9 cellular contexts compared by ENCODE assay signal in the genomic region with DNA sequence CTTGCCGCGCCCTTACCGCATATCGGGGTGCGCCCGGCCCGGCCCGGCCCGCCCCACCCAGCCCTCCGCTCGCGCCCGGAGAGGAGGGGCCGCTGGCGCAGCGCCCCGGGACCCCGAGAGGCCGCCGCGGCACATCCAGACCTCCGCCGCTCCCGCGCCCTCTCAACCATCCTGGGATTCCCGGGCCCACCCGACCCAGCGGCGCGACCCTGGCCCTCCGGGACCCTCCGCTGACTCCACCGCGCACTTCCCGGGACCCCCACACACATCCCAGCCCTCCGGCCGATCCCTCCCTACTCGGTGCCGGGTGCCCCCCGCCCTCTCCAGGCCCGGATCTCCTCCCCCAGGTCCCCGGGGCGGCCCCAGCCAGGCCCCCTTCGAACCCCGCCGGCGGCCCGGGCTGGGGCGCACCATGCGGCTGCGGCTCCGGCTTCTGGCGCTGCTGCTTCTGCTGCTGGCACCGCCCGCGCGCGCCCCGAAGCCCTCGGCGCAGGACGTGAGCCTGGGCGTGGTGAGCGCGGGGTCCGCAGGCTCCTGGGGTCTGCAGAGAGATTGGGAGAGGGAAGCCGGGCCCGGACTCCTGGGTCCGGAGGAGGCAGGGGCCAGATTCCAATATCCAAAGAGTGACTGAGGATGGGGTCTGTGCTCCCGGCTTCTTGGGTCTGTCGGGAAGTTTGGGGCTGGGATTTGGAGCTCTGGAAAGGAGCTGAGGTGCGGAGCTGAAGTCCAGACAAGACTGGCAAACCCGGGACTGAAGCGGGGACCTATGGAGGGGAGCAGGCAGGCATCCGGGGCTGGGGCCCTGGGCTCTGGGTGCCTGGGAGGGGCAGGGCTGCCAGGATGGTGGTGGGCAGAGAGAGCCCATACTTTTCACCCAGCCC. TPM values are rescaled to one million over a fixed set of nuclear protein-coding genes. Genes with fewer than 3 reads are reported as not detected.
DNase-seq lines count a peak whose midpoint lies in the region; ATAC-seq and TF ChIP-seq lines count a peak whose summit lies in the region.
"Had no signal": no experiment of that assay in that cellular context is flagged by ENCODE, and none has a peak within 500 bp of the region (broad histone marks: within the 10 kb centered on the region; RNA-seq: fewer than 3 reads in every experiment).

A gene with protein sequence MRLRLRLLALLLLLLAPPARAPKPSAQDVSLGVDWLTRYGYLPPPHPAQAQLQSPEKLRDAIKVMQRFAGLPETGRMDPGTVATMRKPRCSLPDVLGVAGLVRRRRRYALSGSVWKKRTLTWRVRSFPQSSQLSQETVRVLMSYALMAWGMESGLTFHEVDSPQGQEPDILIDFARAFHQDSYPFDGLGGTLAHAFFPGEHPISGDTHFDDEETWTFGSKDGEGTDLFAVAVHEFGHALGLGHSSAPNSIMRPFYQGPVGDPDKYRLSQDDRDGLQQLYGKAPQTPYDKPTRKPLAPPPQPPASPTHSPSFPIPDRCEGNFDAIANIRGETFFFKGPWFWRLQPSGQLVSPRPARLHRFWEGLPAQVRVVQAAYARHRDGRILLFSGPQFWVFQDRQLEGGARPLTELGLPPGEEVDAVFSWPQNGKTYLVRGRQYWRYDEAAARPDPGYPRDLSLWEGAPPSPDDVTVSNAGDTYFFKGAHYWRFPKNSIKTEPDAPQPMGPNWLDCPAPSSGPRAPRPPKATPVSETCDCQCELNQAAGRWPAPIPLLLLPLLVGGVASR (plus strand): TSS at position 56 of the 881 bp plus-strand sequence. CDS start 357 bp downstream, at position 413.

- H3K4me1 ChIP-seq in A673 (ENCODE audit: insufficient read depth, low read length, poor library complexity, severe bottlenecking): no peaks in the 10 kb centered on the region
- peaks cover 82% of the 10 kb centered on the region for H3K4me1 ChIP-seq in mononuclear cell (ENCODE audit: insufficient read depth, low read length)

- CTCF ChIA-PET in A673 (lab: Charles Lee): interaction anchor here (0.6 to 1.4 kb wide), 4 partner anchors 12 to 83 kb away, joined by 3 to 12 read pairs (median 4); no protein-coding TSS in a partner anchor

- peaks cover 20% of the 10 kb centered on the region for H3K27me3 ChIP-seq in A673 (replicated peaks; ENCODE audit: insufficient read depth, low read depth, low read length, poor library complexity)
- peaks cover 21% of the 10 kb centered on the region for H3K27me3 ChIP-seq in mononuclear cell (ENCODE audit: insufficient read depth, low read length)

- TF ChIP-seq EP300 in Ishikawa (IDR thresholded peaks at IDR 0.05; ENCODE audit: borderline replicate concordance): no peak

- H3K4me3 ChIP-seq in A673 (ENCODE audit: low read depth, low read length, poor library complexity, severe bottlenecking) (peak within 1 kb of the TSS; percentile 51), mononuclear cell (ENCODE audit: low read length) (peak within 1 kb of the TSS; percentile 41)

- TF ChIP-seq CTCF in A673 (conservative IDR thresholded peaks at IDR 0.05; ENCODE audit: low read depth, low read length): no peak

- peaks cover 1% of the 10 kb centered on the region for H3K36me3 Mint-ChIP-seq in central memory CD8-positive, alpha-beta T cell (ENCODE audit: insufficient read depth)

- H3K4me3 Mint-ChIP-seq in central memory CD8-positive, alpha-beta T cell: peak within 1 kb of the TSS; percentile 72

- intact Hi-C loops in A673 (cut with micrococcal nuclease; ENCODE audit: unreplicated experiment): no loop called here

- no peak for DNase-seq in A673 (ENCODE audit: low spot score)
- no peak for DNase-seq in central memory CD8-positive, alpha-beta T cell (ENCODE audit: low spot score in 2 of 2)
- no peak for DNase-seq in NCI-H524 (lab: John Stamatoyannopoulos, UW)
- DNase-seq in kidney tubule cell (ENCODE audit: low spot score): no peak
- DNase-seq in LoVo (ENCODE audit: low spot score): no peak
- DNase-seq in NCI-H2107 (lab: John Stamatoyannopoulos, UW): no peak

- TF ChIP-seq RAD21 in Ishikawa (IDR thresholded peaks at IDR 0.05; ENCODE audit: low read depth): no peak

- no peak within 1 kb of the TSS for H3K27ac ChIP-seq in A673 (ENCODE audit: low read depth, low read length, poor library complexity, severe bottlenecking)
- H3K27ac ChIP-seq: RWPE1 had no signal

- peaks cover 21% of the 10 kb centered on the region for H3K27me3 Mint-ChIP-seq in central memory CD8-positive, alpha-beta T cell

- POLR2A ChIA-PET in A673 (lab: Charles Lee; ENCODE audit: low non-redundant PET): interaction anchor here (0.6 kb wide), 1 partner anchor 186 kb away, joined by 5 read pairs; no protein-coding TSS in a partner anchor

- peaks cover 43% of the 10 kb centered on the region for H3K4me1 Mint-ChIP-seq in central memory CD8-positive, alpha-beta T cell

- H3K9me3 Mint-ChIP-seq in central memory CD8-positive, alpha-beta T cell: no peaks in the 10 kb centered on the region

- peak; percentile 48 for ATAC-seq in central memory CD8-positive, alpha-beta T cell (replicated peaks; ENCODE audit: extremely low read depth, poor library complexity, severe bottlenecking)

- H3K27ac Mint-ChIP-seq in central memory CD8-positive, alpha-beta T cell (ENCODE audit: low read depth): no peak within 1 kb of the TSS

- no peaks in the 10 kb centered on the region for H3K36me3 ChIP-seq in A673 (ENCODE audit: insufficient read depth, low read length, poor library complexity, severe bottlenecking)

- H3K9me3 ChIP-seq in A673 (ENCODE audit: low read depth, low read length, poor library complexity, severe bottlenecking): no peaks in the 10 kb centered on the region
- no peaks in the 10 kb centered on the region for H3K9me3 ChIP-seq in mononuclear cell (ENCODE audit: low read depth, low read length)

- no TSS peak for BruUV-seq in A673 (replicated peaks; lab: Mats Ljungman, UMichigan)

TF ChIP-seq in Ishikawa, 13 proteins besides CTCF, POLR2A, EP300 and RAD21:
- 0 out of 2 replicates have a peak, but pooled peaks have one; percentile 8 for TF ChIP-seq ZBTB7A (IDR thresholded peaks at IDR 0.05; ENCODE audit: low read depth)
- TF ChIP-seq, protein P1, sequence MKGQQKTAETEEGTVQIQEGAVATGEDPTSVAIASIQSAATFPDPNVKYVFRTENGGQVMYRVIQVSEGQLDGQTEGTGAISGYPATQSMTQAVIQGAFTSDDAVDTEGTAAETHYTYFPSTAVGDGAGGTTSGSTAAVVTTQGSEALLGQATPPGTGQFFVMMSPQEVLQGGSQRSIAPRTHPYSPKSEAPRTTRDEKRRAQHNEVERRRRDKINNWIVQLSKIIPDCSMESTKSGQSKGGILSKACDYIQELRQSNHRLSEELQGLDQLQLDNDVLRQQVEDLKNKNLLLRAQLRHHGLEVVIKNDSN (IDR thresholded peaks at IDR 0.05): no peak

RNA-seq across cellular contexts. Expression of the gene that starts here (rescaled TPM):
- total RNA-seq in A673 (2021) (0.80 and 1.3 TPM in 2 replicates), mononuclear cell (1.7 TPM)
